ENCODE assay signal across 24 cellular contexts in genomic region chr11:96084610-96085348, GRCh38.
A peak's percentile ranks its signal among the peaks of the same experiment; 100 is the strongest.
DNase-seq lines count a peak whose midpoint lies in the region; ATAC-seq, FAIRE-seq and TF ChIP-seq lines count a peak whose summit lies in the region.
"Had no signal": no experiment of that assay in that cellular context is flagged by ENCODE, and none has a peak within 500 bp of the region (broad histone marks: within the 10 kb centered on the region; RNA-seq: fewer than 3 reads in every experiment).

No MANE protein-coding gene starts in this region.

- intact Hi-C loops in activated CD8-positive, alpha-beta T cell treated with anti-CD3 and anti-CD28 coated beads for 36 hours (cut with micrococcal nuclease), result loop anchor here (5.0 kb wide), 1 partner anchor 68 kb away; no protein-coding TSS in a partner anchor

- no peaks in the 10 kb centered on the region; the same call in 1 of the 2 replicates for H3K23me2 ChIP-seq in H1 (ENCODE audit: low read depth, low read length)

- H2BK15ac ChIP-seq in H1 (ENCODE audit: low read length), result peak overlapping the region; percentile 5; the same call in 1 of the 2 replicates

- no peak overlapping the region for H2BK120ac ChIP-seq in H1 (replicated peaks; ENCODE audit: low read depth, low read length)

- H2BK5ac ChIP-seq in H1 (ENCODE audit: low read depth, low read length), result no peak overlapping the region; the same call in 1 of the 2 replicates

- WGBS in H1 (ENCODE audit: extremely low coverage in 1 of 2, insufficient coverage in 1 of 2, insufficient read length in 1 of 2, insufficient replicate concordance in 2 of 2, low coverage in 1 of 2, low lambda C conversion rate in 2 of 2, missing lambda C conversion rate in 1 of 2), 2 experiments, result 69% methylated on average over 6 of the region's 6 CpGs; no CpG with 5 or more reads in 1 of the 2 experiments

- H2AK5ac ChIP-seq in H1 (ENCODE audit: low read depth, low read length), result 0 out of 2 replicates have a peak overlapping the region, but pooled peaks have one; percentile 71

- TF ChIP-seq CTCF in activated CD8-positive, alpha-beta T cell treated with anti-CD3 and anti-CD28 coated beads for 36 hours (IDR thresholded peaks at IDR 0.05), result no peak
- no peak for TF ChIP-seq CTCF in H1 (IDR thresholded peaks at IDR 0.05; ENCODE audit: control extremely low read depth in 1 of 3, insufficient read depth in 1 of 3, low read depth in 1 of 3, low read length in 3 of 3)

- H3K79me1 ChIP-seq in H1 (ENCODE audit: low read depth, low read length), result no peaks in the 10 kb centered on the region

- H3K27me3 Mint-ChIP-seq in activated CD8-positive, alpha-beta T cell treated with anti-CD3 and anti-CD28 coated beads for 36 hours, result no peaks in the 10 kb centered on the region
- H3K27me3 Mint-ChIP-seq in activated CD8-positive, alpha-beta T cell treated with anti-CD3 and anti-CD28 coated beads, Interleukin-2, amount 10 ng/mL, durations not matched to agents 7 days and 5 days (ENCODE audit: low read depth), result no peaks in the 10 kb centered on the region
- H3K27me3 Mint-ChIP-seq in T-cell, result no peaks in the 10 kb centered on the region
- H3K27me3 Mint-ChIP-seq: activated naive CD8-positive, alpha-beta T cell had no signal

- POLR2A ChIA-PET in activated CD8-positive, alpha-beta T cell treated with anti-CD3 and anti-CD28 coated beads for 36 hours (lab: Charles Lee), result interaction anchor here (0.9 to 1.2 kb wide), 3 partner anchors 14 to 24 kb away, joined by 3 to 4 read pairs (median 3); no protein-coding TSS in a partner anchor
- POLR2A ChIA-PET in activated CD8-positive, alpha-beta T cell treated with anti-CD3 and anti-CD28 coated beads, Interleukin-2, amount 10 ng/mL, durations not matched to agents 7 days and 5 days (lab: Charles Lee), result no interaction called here
- POLR2A ChIA-PET in T-cell (lab: Charles Lee) (no interaction called here), H1 (lab: Charles Lee; ENCODE audit: partially characterized antibody) (no interaction called here)

- H2BK12ac ChIP-seq in H1 (ENCODE audit: low read depth, low read length), result no peak overlapping the region

- H3K27me3 ChIP-seq in H1 (replicated peaks in 1 of 4; ENCODE audit: control insufficient read depth in 3 of 4, extremely low read depth in 1 of 4, insufficient read depth in 3 of 4, low read length in 3 of 4), result no peaks in the 10 kb centered on the region
- H3K27me3 ChIP-seq: BLaER1 treated with 17β-estradiol and CSF1 and Interleukin-3, amounts not matched to agents 10 nM and 100 nM; foreskin keratinocyte; heart right ventricle; right lobe of liver; SJCRH30; upper lobe of right lung had no signal

- no peak overlapping the region for H4K5ac ChIP-seq in H1 (ENCODE audit: insufficient read length, low read depth, low read length)

- ATAC-seq in activated CD8-positive, alpha-beta T cell treated with anti-CD3 and anti-CD28 coated beads for 36 hours, result peak; percentile 81
- no peak for ATAC-seq in activated CD8-positive, alpha-beta T cell treated with anti-CD3 and anti-CD28 coated beads, Interleukin-2, amount 10 ng/mL, durations not matched to agents 7 days and 5 days
- ATAC-seq in T-cell (replicated peaks in 1 of 4), result no peak
- ATAC-seq in stimulated activated naive CD8-positive, alpha-beta T cell treated with anti-CD3 and anti-CD28 coated beads, Interleukin-15, Interleukin-2, amounts not matched to agents 100 U/mL and 50 U/mL, for 24 hours, result peak; percentile 87
- ATAC-seq: foreskin keratinocyte, GM23338, right lobe of liver, upper lobe of right lung had no signal

- TF ChIP-seq POLR2A in H1 (IDR thresholded peaks at IDR 0.05; ENCODE audit: control extremely low read depth in 1 of 2, low read depth in 2 of 2, low read length in 2 of 2), result no peak

- CTCF ChIA-PET in activated CD8-positive, alpha-beta T cell treated with anti-CD3 and anti-CD28 coated beads for 36 hours (lab: Charles Lee), result interaction anchor here (0.8 to 2.0 kb wide), 6 partner anchors 10 to 309 kb away, joined by 3 to 8 read pairs (median 5); partner anchors contain the start of gene MAML2
- CTCF ChIA-PET in activated CD8-positive, alpha-beta T cell treated with anti-CD3 and anti-CD28 coated beads, Interleukin-2, amount 10 ng/mL, durations not matched to agents 7 days and 5 days (lab: Charles Lee), result interaction anchor here (1.1 to 3.4 kb wide), 2 partner anchors 9 to 257 kb away, joined by 3 to 13 read pairs; partner anchors contain the start of gene MAML2
- CTCF ChIA-PET in T-cell (lab: Charles Lee) (interaction anchor here in 1 of 2 donors (1.7 kb wide), 1 partner anchor 259 kb away, joined by 3 read pairs; the partner anchor contains the start of gene MAML2), H1 (lab: Charles Lee; ENCODE audit: partially characterized antibody) (interaction anchor here (1.1 to 2.7 kb wide), 4 partner anchors 9 to 258 kb away, joined by 3 to 15 read pairs (median 6); partner anchors contain the start of gene MAML2)

- no peak overlapping the region for H3K4me2 ChIP-seq in H1 (ENCODE audit: insufficient read depth in 1 of 2, low read depth in 2 of 2, low read length in 2 of 2)
- H3K4me2 ChIP-seq: BLaER1 treated with 17β-estradiol and CSF1 and Interleukin-3, amounts not matched to agents 10 nM and 100 nM; GM23338 had no signal

- no peak overlapping the region for H3K27ac Mint-ChIP-seq in activated CD8-positive, alpha-beta T cell treated with anti-CD3 and anti-CD28 coated beads for 36 hours
- H3K27ac Mint-ChIP-seq in activated CD8-positive, alpha-beta T cell treated with anti-CD3 and anti-CD28 coated beads, Interleukin-2, amount 10 ng/mL, durations not matched to agents 7 days and 5 days, result no peak overlapping the region
- peak overlapping the region; percentile 24 to 57 for H3K27ac Mint-ChIP-seq in T-cell
- H3K27ac Mint-ChIP-seq: activated naive CD8-positive, alpha-beta T cell; GM23338 had no signal

- no peak overlapping the region for H4K91ac ChIP-seq in H1 (replicated peaks; ENCODE audit: insufficient read length, low read length)

- H3K56ac ChIP-seq in H1 (replicated peaks; ENCODE audit: insufficient read length, low read depth, low read length), result no peak overlapping the region

- H3K9me3 Mint-ChIP-seq in activated CD8-positive, alpha-beta T cell treated with anti-CD3 and anti-CD28 coated beads for 36 hours, result no peaks in the 10 kb centered on the region
- H3K9me3 Mint-ChIP-seq in activated CD8-positive, alpha-beta T cell treated with anti-CD3 and anti-CD28 coated beads, Interleukin-2, amount 10 ng/mL, durations not matched to agents 7 days and 5 days (ENCODE audit: insufficient read depth), result no peaks in the 10 kb centered on the region
- no peaks in the 10 kb centered on the region for H3K9me3 Mint-ChIP-seq in T-cell
- H3K9me3 Mint-ChIP-seq: GM23338 had no signal

- H3K4me3 ChIP-seq in H1 (ENCODE audit: extremely low read depth in 1 of 4, insufficient read depth in 2 of 4, low read depth in 3 of 4, low read length in 4 of 4), result no peak overlapping the region
- H3K4me3 ChIP-seq: BLaER1 treated with 17β-estradiol and CSF1 and Interleukin-3, amounts not matched to agents 10 nM and 100 nM; GM23338; heart right ventricle; right lobe of liver; SJCRH30; upper lobe of right lung had no signal

- no peak overlapping the region for H3K27ac ChIP-seq in H1 (ENCODE audit: low read depth, low read length)
- H3K27ac ChIP-seq: BLaER1 treated with 17β-estradiol and CSF1 and Interleukin-3, amounts not matched to agents 10 nM and 100 nM; foreskin keratinocyte; heart right ventricle; right lobe of liver; SJCRH30; upper lobe of right lung had no signal

- peaks cover 25% of the 10 kb centered on the region for H3K36me3 Mint-ChIP-seq in activated CD8-positive, alpha-beta T cell treated with anti-CD3 and anti-CD28 coated beads for 36 hours (ENCODE audit: low read depth)
- peaks cover 21% of the 10 kb centered on the region for H3K36me3 Mint-ChIP-seq in activated CD8-positive, alpha-beta T cell treated with anti-CD3 and anti-CD28 coated beads, Interleukin-2, amount 10 ng/mL, durations not matched to agents 7 days and 5 days (ENCODE audit: low read depth)
- peaks cover 34% of the 10 kb centered on the region for H3K36me3 Mint-ChIP-seq in T-cell

- TF ChIP-seq EP300 in H1 (IDR thresholded peaks at IDR 0.05; ENCODE audit: borderline replicate concordance in 1 of 2, low read depth in 2 of 2, low read length in 2 of 2), result no peak

- no peak overlapping the region for H3K23ac ChIP-seq in H1 (ENCODE audit: insufficient read length)

- H3K79me2 ChIP-seq in H1 (ENCODE audit: control insufficient read depth in 1 of 2, insufficient read depth in 2 of 2, low read length in 2 of 2), result no peaks in the 10 kb centered on the region

- no peak overlapping the region for H3K4ac ChIP-seq in H1 (replicated peaks; ENCODE audit: insufficient read length, low read depth, low read length)

- no peak overlapping the region for H3K18ac ChIP-seq in H1 (ENCODE audit: extremely low read depth, low read length)

- no peak overlapping the region for H3K9ac ChIP-seq in H1 (replicated peaks in 1 of 4; ENCODE audit: extremely low read depth in 1 of 4, low read depth in 3 of 4, low read length in 3 of 4)
- H3K9ac ChIP-seq: BLaER1 treated with 17β-estradiol and CSF1 and Interleukin-3, amounts not matched to agents 10 nM and 100 nM had no signal

- no peaks in the 10 kb centered on the region for H3K36me3 ChIP-seq in H1 (ENCODE audit: control insufficient read depth in 2 of 4, insufficient read depth in 4 of 4, low read length in 3 of 4)
- H3K36me3 ChIP-seq: heart right ventricle, right lobe of liver, SJCRH30, upper lobe of right lung had no signal

- no peak overlapping the region for H2AFZ ChIP-seq in H1 (ENCODE audit: low read length)
- H2AFZ ChIP-seq: GM23338 had no signal

- peak; percentile 29 for DNase-seq in activated CD8-positive, alpha-beta T cell treated with anti-CD3 and anti-CD28 coated beads for 36 hours
- DNase-seq in activated CD8-positive, alpha-beta T cell treated with anti-CD3 and anti-CD28 coated beads, Interleukin-2, amount 10 ng/mL, durations not matched to agents 7 days and 5 days, result no peak
- DNase-seq in T-cell (no peak), H1 (ENCODE audit: low read depth in 1 of 2, low spot score in 2 of 2) (no peak), NCI-H526 (lab: John Stamatoyannopoulos, UW) (no peak), NOMO-1 treated with DMSO at 0.1 percent for 48 hours (lab: John Stamatoyannopoulos, UW; ENCODE audit: unreplicated experiment) (no peak), AG20443 (ENCODE audit: low spot score) (no peak)
- DNase-seq in stimulated activated naive CD8-positive, alpha-beta T cell treated with anti-CD3 and anti-CD28 coated beads, Interleukin-15, Interleukin-2, amounts not matched to agents 100 U/mL and 50 U/mL, for 24 hours, result no peak
- DNase-seq: ACHN; activated CD4-positive, alpha-beta T cell treated with anti-CD3 and anti-CD28 coated beads for 4 hours; DND-41; foreskin keratinocyte; heart right ventricle; NCI-H1105 treated with DMSO at 0.1 percent for 48 hours; NCI-H2107; NCI-H510A treated with DMSO at 0.1 percent for 48 hours; posterior cingulate gyrus; right lobe of liver; SJCRH30; upper lobe of right lung had no signal

- H4K20me1 ChIP-seq in H1 (replicated peaks in 1 of 2; ENCODE audit: control insufficient read depth in 1 of 2, insufficient read depth in 2 of 2, low read length in 2 of 2), result no peaks in the 10 kb centered on the region

- no peak overlapping the region for H4K8ac ChIP-seq in H1 (ENCODE audit: extremely low read depth, insufficient read depth, low read length)

- no peak for TF ChIP-seq RAD21 in H1 (IDR thresholded peaks at IDR 0.05 in 1 of 2, conservative IDR thresholded peaks at IDR 0.05 in 1 of 2; ENCODE audit: low read depth in 2 of 2, low read length in 2 of 2)

- H3K4me1 ChIP-seq in H1 (replicated peaks in 1 of 4; ENCODE audit: control insufficient read depth in 3 of 4, insufficient read depth in 4 of 4, low read length in 3 of 4), result peaks cover 3 to 20% (median 11%) of the 10 kb centered on the region in 4 experiments; a peak in 5 of 7 replicates
- H3K4me1 ChIP-seq: foreskin keratinocyte, right lobe of liver, SJCRH30, upper lobe of right lung had no signal

- FAIRE-seq in H1 (lab: Jason Lieb, UNC), result no peak
- FAIRE-seq: RCC 7860 had no signal

- peaks cover 34% of the 10 kb centered on the region for H3K4me1 Mint-ChIP-seq in activated CD8-positive, alpha-beta T cell treated with anti-CD3 and anti-CD28 coated beads for 36 hours (ENCODE audit: low read depth)
- H3K4me1 Mint-ChIP-seq in activated CD8-positive, alpha-beta T cell treated with anti-CD3 and anti-CD28 coated beads, Interleukin-2, amount 10 ng/mL, durations not matched to agents 7 days and 5 days (ENCODE audit: low read depth), result peaks cover 3% of the 10 kb centered on the region
- H3K4me1 Mint-ChIP-seq in T-cell, result peaks cover 54 to 64% (median 55%) of the 10 kb centered on the region in 3 donors

- no peak overlapping the region for H3K14ac ChIP-seq in H1 (ENCODE audit: insufficient read length)

- no peaks in the 10 kb centered on the region for H3K9me3 ChIP-seq in H1 (ENCODE audit: insufficient read depth in 2 of 2, low read depth in 1 of 2, low read length in 1 of 2)
- H3K9me3 ChIP-seq: heart right ventricle, right lobe of liver, SJCRH30, upper lobe of right lung had no signal

- peak overlapping the region; percentile 40 for H3K4me3 Mint-ChIP-seq in activated CD8-positive, alpha-beta T cell treated with anti-CD3 and anti-CD28 coated beads for 36 hours
- H3K4me3 Mint-ChIP-seq in activated CD8-positive, alpha-beta T cell treated with anti-CD3 and anti-CD28 coated beads, Interleukin-2, amount 10 ng/mL, durations not matched to agents 7 days and 5 days, result no peak overlapping the region
- no peak overlapping the region for H3K4me3 Mint-ChIP-seq in T-cell
- H3K4me3 Mint-ChIP-seq: activated naive CD8-positive, alpha-beta T cell; GM23338 had no signal

- no peak overlapping the region; the same call in 1 of the 2 replicates for H2BK20ac ChIP-seq in H1 (ENCODE audit: low read length)

Comparison
In these comparisons a context has a peak if more than half of its experiments do, and no peak if none do; other contexts are left out.
1. ATAC-seq: peak in activated CD8-positive, alpha-beta T cell treated with anti-CD3 and anti-CD28 coated beads for 36 hours (single experiment) and stimulated activated naive CD8-positive, alpha-beta T cell treated with anti-CD3 and anti-CD28 coated beads, Interleukin-15, Interleukin-2, amounts not matched to agents 100 U/mL and 50 U/mL, for 24 hours (single experiment); none in activated CD8-positive, alpha-beta T cell treated with anti-CD3 and anti-CD28 coated beads, Interleukin-2, amount 10 ng/mL, durations not matched to agents 7 days and 5 days (single experiment) and T-cell (0 of 4).
2. H3K27ac Mint-ChIP-seq: peak in T-cell (2 of 2); none in activated CD8-positive, alpha-beta T cell treated with anti-CD3 and anti-CD28 coated beads for 36 hours (single experiment) and activated CD8-positive, alpha-beta T cell treated with anti-CD3 and anti-CD28 coated beads, Interleukin-2, amount 10 ng/mL, durations not matched to agents 7 days and 5 days (single experiment).